8 cellular contexts compared by ENCODE assay signal in the genomic region with DNA sequence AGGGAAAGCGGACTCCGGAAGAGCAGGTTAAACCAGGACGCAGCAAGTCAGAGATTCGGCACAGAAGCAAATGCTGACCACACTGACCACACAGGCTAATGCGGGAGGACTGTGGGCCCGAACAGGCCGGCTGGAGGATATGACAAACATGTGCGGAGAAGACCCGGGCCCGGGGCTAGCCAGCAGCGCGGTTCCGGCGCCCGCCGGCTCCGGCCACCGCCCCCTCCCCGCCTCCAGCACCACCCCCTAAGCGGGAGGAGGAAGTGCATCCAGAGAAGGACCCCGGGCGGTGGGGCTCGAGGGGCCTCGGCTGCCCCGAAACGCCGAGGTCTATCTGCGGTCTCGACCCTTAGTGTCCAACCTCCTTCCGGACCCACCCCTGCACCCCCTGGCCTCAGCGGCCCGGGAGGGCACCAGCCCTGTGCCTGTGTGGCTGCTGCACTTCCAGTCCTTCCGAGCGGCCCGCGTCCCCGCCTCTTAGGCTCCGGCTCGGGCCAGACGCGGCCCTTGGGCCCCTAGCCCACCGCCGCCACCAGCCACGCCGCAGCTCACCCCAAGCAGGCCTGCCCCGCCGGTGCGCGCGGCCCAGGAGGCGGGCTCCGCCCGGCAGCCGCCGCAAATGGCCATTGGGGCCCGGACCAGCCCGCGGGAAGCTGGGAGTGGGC. TPM values are rescaled to one million over a fixed set of nuclear protein-coding genes. Genes with fewer than 3 reads are reported as not detected.
A peak's percentile ranks its signal among the peaks of the same experiment; 100 is the strongest.
DNase-seq lines count a peak whose midpoint lies in the region; ATAC-seq, FAIRE-seq and TF ChIP-seq lines count a peak whose summit lies in the region.

No MANE protein-coding gene starts in this region.

- H3F3A ChIP-seq in Loucy (ENCODE audit: low read depth): peaks cover 4% of the 10 kb centered on the region; the same call in 1 of the 2 replicates

- no peak for FAIRE-seq in D721Med (lab: Jason Lieb, UNC)

- peaks cover 36% of the 10 kb centered on the region for H3K4me1 ChIP-seq in Loucy (ENCODE audit: insufficient read depth, low read length, poor library complexity, severe bottlenecking)

- DNase-seq in GM10248 (ENCODE audit: extremely low spot score) (peak; percentile 53), H4 (ENCODE audit: low spot score) (peak; percentile 10), left kidney (ENCODE audit: low read depth, low spot score) (peak; percentile 90), D721Med (ENCODE audit: insufficient read length, low spot score) (no peak)
- peak; percentile 29 to 31 for DNase-seq in stimulated activated CD4-positive, alpha-beta T cell treated with anti-CD3 and anti-CD28 coated beads, Interleukin-2, amount 100 ng/mL, for 48 hours

- peak overlapping the region; percentile 67 for H2AFZ ChIP-seq in Loucy (ENCODE audit: low read length)

- peak overlapping the region; percentile 74 for H3K4me2 ChIP-seq in Loucy (ENCODE audit: low read depth, low read length, poor library complexity, severe bottlenecking)

- peak overlapping the region; percentile 91 for H3K4me3 ChIP-seq in Loucy (ENCODE audit: low read length, poor library complexity, severe bottlenecking)

- H3K9me2 ChIP-seq in Loucy (replicated peaks; ENCODE audit: low read depth, low read length): no peaks in the 10 kb centered on the region

- H4K20me1 ChIP-seq in Loucy (ENCODE audit: insufficient read depth, low read length, poor library complexity, severe bottlenecking): no peaks in the 10 kb centered on the region

- peaks cover 71% of the 10 kb centered on the region for H3K79me2 ChIP-seq in Loucy (ENCODE audit: insufficient read depth, low read length)

- TF ChIP-seq CTCF in GM10248 (IDR thresholded peaks at IDR 0.05; ENCODE audit: control extremely low read depth, extremely low read depth, low read depth, missing control alignments) (no peak), Loucy (conservative IDR thresholded peaks at IDR 0.05; ENCODE audit: low read length) (no peak), D721Med (IDR thresholded peaks at IDR 0.05; ENCODE audit: insufficient read depth, missing control alignments) (no peak)

- no peaks in the 10 kb centered on the region for H3K36me3 ChIP-seq in Loucy (ENCODE audit: insufficient read depth, low read length)

- H3K9ac ChIP-seq in Loucy (ENCODE audit: low read depth, low read length, poor library complexity, severe bottlenecking): peak overlapping the region; percentile 99

- no peaks in the 10 kb centered on the region for H3K9me3 ChIP-seq in Loucy (ENCODE audit: insufficient read depth, low read depth, low read length)

- peak overlapping the region; percentile 72 for H3K27ac ChIP-seq in cingulate gyrus (ENCODE audit: low read depth, low read length)

- CTCF ChIA-PET in GM10248 (lab: Yijun Ruan, JAX): interaction anchor here (1.4 to 2.5 kb wide), 2 partner anchors 146 to 313 kb away, joined by 3 to 13 read pairs; no protein-coding TSS in a partner anchor

- POLR2A ChIA-PET in GM10248 (lab: Yijun Ruan, JAX): interaction anchor here (0.6 kb wide), 1 partner anchor 76 kb away, joined by 3 read pairs; no protein-coding TSS in a partner anchor

- peak; percentile 14 to 18 for ATAC-seq in activated CD4-positive, CD25-positive, alpha-beta regulatory T cell treated with anti-CD3 and anti-CD28 coated beads, Interleukin-2, amount 50 U/mL, for 24 hours

- H3K27me3 ChIP-seq in Loucy (ENCODE audit: insufficient read depth, low read length, poor library complexity, severe bottlenecking): peaks cover 5% of the 10 kb centered on the region

RNA-seq across cellular contexts. Expression of a gene that starts 2.1 kb away (rescaled TPM):
- total RNA-seq in H4 (2014; rRNA removed; shearing (Covaris generic)): 6.1 and 9.3 TPM in 2 replicates
